Comparison of ENCODE assay signal across 8 cellular contexts in genomic region chr6:147508073-147508870, GRCh38. TPM values are rescaled to one million over a fixed set of nuclear protein-coding genes. Genes with fewer than 3 reads are reported as not detected.
DNase-seq lines count a peak whose midpoint lies in the region; ATAC-seq, FAIRE-seq and TF ChIP-seq lines count a peak whose summit lies in the region.

SAMD5 (plus strand) TSS chr6:147508690; CDS start chr6:147508929, 239 bp downstream.

- no peak for FAIRE-seq in GM12878 (lab: Jason Lieb, UNC)

- no peak for TF ChIP-seq POLR2A in GM12878 (IDR thresholded peaks at IDR 0.05; ENCODE audit: low read depth, low read length)

- no peak within 1 kb of the TSS for H3K9ac ChIP-seq in GM12878 (ENCODE audit: control insufficient read depth, insufficient read depth, low read length)

- SMC1A ChIA-PET in GM12878 (lab: Charles Lee; ENCODE audit: uncharacterized antibody, unreplicated experiment): no interaction called here

- peaks cover 8 to 16% of the 10 kb centered on the region in 2 experiments for H3K27me3 ChIP-seq in GM12878 (replicated peaks in 1 of 2; ENCODE audit: control insufficient read depth in 2 of 2, insufficient read depth in 2 of 2, low read length in 1 of 2)

- no peaks in the 10 kb centered on the region for H3K4me1 ChIP-seq in GM12878 (ENCODE audit: control insufficient read depth, insufficient read depth, low read length)

- TF ChIP-seq EP300 in GM12878 (IDR thresholded peaks at IDR 0.05; ENCODE audit: borderline replicate concordance in 1 of 2, control insufficient read depth in 1 of 2, low read depth in 2 of 2, low read length in 2 of 2): no peak

- CTCF ChIA-PET in GM12878 (lab: Yijun Ruan, JAX): no interaction called here

- no peaks in the 10 kb centered on the region for H3K36me3 ChIP-seq in GM12878 (ENCODE audit: control insufficient read depth in 2 of 2, insufficient read depth in 2 of 2, low read length in 1 of 2)

- peak; percentile 55 for ATAC-seq in HG02943 (IDR thresholded peaks at IDR 0.05; ENCODE audit: low read depth, unreplicated experiment)
- peak; percentile 49 for ATAC-seq in GM12878

- no peak for TF ChIP-seq CTCF in GM13976 (IDR thresholded peaks at IDR 0.05; ENCODE audit: borderline replicate concordance, control extremely low read depth, extremely low read depth, insufficient read depth, missing control alignments)
- no peak for TF ChIP-seq CTCF in GM12878 (IDR thresholded peaks at IDR 0.05 in 2 of 3, conservative IDR thresholded peaks at IDR 0.05 in 1 of 3; ENCODE audit: control insufficient read depth in 2 of 3, extremely low read depth in 1 of 3, insufficient read depth in 1 of 3, low read depth in 3 of 3, low read length in 3 of 3)

- BruUV-seq in GM12878 (replicated peaks; lab: Mats Ljungman, UMichigan): no TSS peak

- 4% methylated on average over 58 of the region's 86 CpGs for WGBS in GM12878 (ENCODE audit: insufficient coverage, insufficient replicate concordance, low lambda C conversion rate, missing lambda C conversion rate)

- H3K9me3 ChIP-seq in GM12878 (replicated peaks; ENCODE audit: control insufficient read depth, insufficient read depth, low read length): no peaks in the 10 kb centered on the region

- H3K79me2 ChIP-seq in GM12878 (ENCODE audit: control insufficient read depth, insufficient read depth, low read length): no peaks in the 10 kb centered on the region

- peak; percentile 84 for DNase-seq in 8988T
- DNase-seq in GM13976 (ENCODE audit: low spot score): peak; percentile 53
- DNase-seq in NCI-H526 treated with DMSO at 0.1 percent for 48 hours (lab: John Stamatoyannopoulos, UW): peak; percentile 76
- DNase-seq in GM12878 (ENCODE audit: low read depth, low spot score): no peak
- peak; percentile 41 for DNase-seq in hepatic stellate cell (ENCODE audit: low spot score)
- DNase-seq in renal cortical epithelial cell (ENCODE audit: low read depth): peak; percentile 33
- no peak for DNase-seq in NCI-H2107 treated with DMSO at 0.1 percent for 48 hours (lab: John Stamatoyannopoulos, UW; ENCODE audit: unreplicated experiment)

- in situ Hi-C loops in GM13976 (cut with MboI; ENCODE audit: low sequenced_read_pairs, unreplicated experiment) (loop anchor here (25.0 kb wide), 2 partner anchors 654 to 954 kb away; no protein-coding TSS in a partner anchor), GM12878 (cut with MboI) (loop anchor here (10.0 kb wide), 1 partner anchor 657 kb away; no protein-coding TSS in a partner anchor)

- no peak within 1 kb of the TSS for H3K27ac ChIP-seq in GM12878 (ENCODE audit: control insufficient read depth, insufficient read depth)

- intact Hi-C loops in GM12878 (cut with micrococcal nuclease; ENCODE audit: unreplicated experiment): loop anchor here (10.0 kb wide), 1 partner anchor 957 kb away; no protein-coding TSS in a partner anchor

- POLR2A ChIA-PET in GM12878 (lab: Charles Lee): no interaction called here

- no peak within 1 kb of the TSS for H3K4me3 ChIP-seq in GM12878

- H2AFZ ChIP-seq in GM12878 (ENCODE audit: control insufficient read depth, low read depth, low read length): no peak within 1 kb of the TSS; the same call in 1 of the 2 replicates

- peak within 1 kb of the TSS; percentile 63 for H3K4me2 ChIP-seq in GM12878 (ENCODE audit: control insufficient read depth, insufficient read depth)

- H4K20me1 ChIP-seq in GM12878 (ENCODE audit: control insufficient read depth, insufficient read depth): no peaks in the 10 kb centered on the region

- RAD21 ChIA-PET in GM12878 (lab: Charles Lee; ENCODE audit: unreplicated experiment): no interaction called here

- no peak for TF ChIP-seq RAD21 in GM12878 (IDR thresholded peaks at IDR 0.05; ENCODE audit: insufficient read depth, low read depth, low read length)

TF ChIP-seq in GM12878, 131 proteins besides CTCF, POLR2A, EP300 and RAD21:
- no peak for TF ChIP-seq NR2C1 (IDR thresholded peaks at IDR 0.05)
- TF ChIP-seq NFYA (IDR thresholded peaks at IDR 0.05; ENCODE audit: borderline replicate concordance, low read depth, low read length): no peak
- TF ChIP-seq HDAC6 (IDR thresholded peaks at IDR 0.05; ENCODE audit: unreplicated experiment): peak; percentile 31
- no peak for TF ChIP-seq PML (IDR thresholded peaks at IDR 0.05; ENCODE audit: low read length)
- no peak for TF ChIP-seq USF2 (IDR thresholded peaks at IDR 0.05; ENCODE audit: borderline replicate concordance, low read depth, low read length)
TF ChIP-seq in GM12878: peak in this region for 1.

RNA-seq across cellular contexts. Expression of gene SAMD5, which starts in this region (rescaled TPM):
- total RNA-seq in GM12878 (2013; cell fraction: nucleolus; rRNA removed): not detected in 2 replicates
- total RNA-seq in GM12878 (2014; rRNA removed) (under 0.01 TPM in 1 of 2 replicates, not detected in the other), GM12878 (2014; rRNA removed; fragmentation: Illumina TruSeq; extraction: Trizol) (0.04 and 0.05 TPM in 2 replicates), GM12878 (2021) (0.23 TPM in 1 of 2 replicates, not detected in the other), renal cortical epithelial cell (0.87 and 3.3 TPM in 2 replicates)
- not detected for polyA plus RNA-seq in GM12878 (2011; ENCODE audit: low read depth)
- polyA plus RNA-seq in GM12878 (2011; rRNA removed) (0.15 and 0.16 TPM in 2 replicates), GM12878 (2014; fragmentation: Illumina TruSeq; extraction: Trizol) (0.01 TPM in 1 of 2 replicates, not detected in the other), GM12878 (2014; fragmentation: Nextera tagmentation; extraction: Ambion mirVana) (not detected), GM12878 (2014; rRNA removed) (0.03 and 0.05 TPM in 2 replicates), GM12878 (2016; fragmentation: Nextera tagmentation; extraction: Ambion mirVana) (not detected)
- polyA plus RNA-seq in GM12878 (2011; cell fraction: cytosol; rRNA removed): 0.03 TPM in 2 replicates
- 0.06 and 0.10 TPM in 2 replicates for polyA plus RNA-seq in GM12878 (2011; cell fraction: nucleus; rRNA removed)
- 0.04 TPM in 1 of 2 replicates, not detected in the other for polyA plus RNA-seq in GM12878 (2012)
- polyA minus RNA-seq in GM12878 (2011; rRNA and poly(A)+ RNA removed): 0.05 TPM in 1 of 2 replicates, not detected in the other
- 0.21 TPM in 1 of 2 replicates, not detected in the other for polyA minus RNA-seq in GM12878 (2011; cell fraction: cytosol; rRNA and poly(A)+ RNA removed)
- 0.10 and 0.12 TPM in 2 replicates for polyA minus RNA-seq in GM12878 (2011; cell fraction: nucleus; rRNA and poly(A)+ RNA removed)

Comparison
In these comparisons a context has a peak if more than half of its experiments do, and no peak if none do; other contexts are left out.
1. Peak in ATAC-seq and H3K4me2 ChIP-seq in GM12878; RNA of the gene not detected or under 1 TPM.
2. DNase-seq: peak in 8988T (single experiment), GM13976 (single experiment), NCI-H526 treated with DMSO at 0.1 percent for 48 hours (single experiment), hepatic stellate cell (single experiment) and renal cortical epithelial cell (single experiment); none in GM12878 (single experiment) and NCI-H2107 treated with DMSO at 0.1 percent for 48 hours (single experiment).